21 cellular contexts compared by ENCODE assay signal in the genomic region with DNA sequence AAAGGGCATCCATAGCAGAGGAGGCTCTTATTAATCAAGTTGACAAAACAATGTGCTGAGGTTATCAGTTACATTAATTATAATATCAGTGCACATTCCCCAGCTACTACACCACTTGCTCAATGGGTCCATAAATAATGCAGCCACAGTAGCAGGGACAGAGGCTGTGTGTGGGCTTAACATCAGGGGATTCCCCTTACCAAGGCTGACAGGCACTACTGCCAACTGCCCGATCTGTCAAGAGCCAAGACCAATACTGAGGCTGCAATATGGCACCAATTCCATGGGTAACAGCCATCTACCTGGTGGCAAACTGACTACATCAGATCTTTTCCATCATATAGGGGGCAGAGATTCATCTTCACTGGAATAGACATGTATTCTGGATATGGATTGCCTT.
"Had no signal": no experiment of that assay in that cellular context is flagged by ENCODE, and none has a peak within 500 bp of the region (broad histone marks: within the 10 kb centered on the region; RNA-seq: fewer than 3 reads in every experiment).

No MANE protein-coding gene starts in this region.

- H3K27me3 ChIP-seq: ascending aorta, body of pancreas had no signal

- H3K27me3 Mint-ChIP-seq: central memory CD8-positive, alpha-beta T cell had no signal

- H3K4me3 Mint-ChIP-seq: activated CD8-positive, alpha-beta T cell treated with anti-CD3 and anti-CD28 coated beads, Interleukin-2, amount 10 ng/mL, durations not matched to agents 7 days and 5 days; central memory CD8-positive, alpha-beta T cell; T-helper 1 cell treated with Interleukin-12 subunit alpha and Interleukin-12 subunit beta and Interleukin-4 antibody, amounts not matched to agents 30 μg/mL and 1 μg/mL, for 36 hours had no signal

- H3K4me3 ChIP-seq: ascending aorta, body of pancreas had no signal

- H3K9me3 ChIP-seq: body of pancreas had no signal

- H3K27ac Mint-ChIP-seq: T-helper 1 cell treated with Interleukin-12 subunit alpha and Interleukin-12 subunit beta and Interleukin-4 antibody, amounts not matched to agents 30 μg/mL and 1 μg/mL, for 36 hours had no signal

- H3K27ac ChIP-seq: ascending aorta, body of pancreas had no signal

- H3K9me3 Mint-ChIP-seq: central memory CD8-positive, alpha-beta T cell had no signal

- H3K4me1 ChIP-seq: ascending aorta, body of pancreas had no signal

- DNase-seq: activated CD4-positive, alpha-beta T cell treated with anti-CD3 and anti-CD28 coated beads for 4 hours; activated CD4-positive, alpha-beta T cell treated with anti-CD3 and anti-CD28 coated beads, Interleukin-2, amount 50 U/mL, for 4 hours; activated CD8-positive, alpha-beta memory T cell treated with anti-CD3 and anti-CD28 coated beads, Interleukin-2, amount 50 U/mL, for 48 hours; activated CD8-positive, alpha-beta T cell treated with anti-CD3 and anti-CD28 coated beads, Interleukin-2, amount 10 ng/mL, durations not matched to agents 7 days and 5 days; activated naive CD4-positive, alpha-beta T cell treated with anti-CD3 and anti-CD28 coated beads, Interleukin-2, amount 50 U/mL, for 16 hours; activated T-cell treated with anti-CD3 and anti-CD28 coated beads, Interleukin-2, amount 50 U/mL, for 1 hour; amniotic stem cell; body of pancreas; KBM-7; NCI-H1048; NCI-H146; NCI-H187 treated with DMSO at 0.1 percent for 48 hours; NCI-H2081 treated with DMSO at 0.1 percent for 48 hours; NCI-H446; NCI-H524; PC-3; SHP77 had no signal

- ATAC-seq: activated CD4-positive, CD25-positive, alpha-beta regulatory T cell treated with anti-CD3 and anti-CD28 coated beads, Interleukin-2, amount 50 U/mL, for 24 hours; activated CD8-positive, alpha-beta T cell treated with anti-CD3 and anti-CD28 coated beads, Interleukin-2, amount 10 ng/mL, durations not matched to agents 7 days and 5 days; body of pancreas; PC-3 had no signal
